In the genomic region with DNA sequence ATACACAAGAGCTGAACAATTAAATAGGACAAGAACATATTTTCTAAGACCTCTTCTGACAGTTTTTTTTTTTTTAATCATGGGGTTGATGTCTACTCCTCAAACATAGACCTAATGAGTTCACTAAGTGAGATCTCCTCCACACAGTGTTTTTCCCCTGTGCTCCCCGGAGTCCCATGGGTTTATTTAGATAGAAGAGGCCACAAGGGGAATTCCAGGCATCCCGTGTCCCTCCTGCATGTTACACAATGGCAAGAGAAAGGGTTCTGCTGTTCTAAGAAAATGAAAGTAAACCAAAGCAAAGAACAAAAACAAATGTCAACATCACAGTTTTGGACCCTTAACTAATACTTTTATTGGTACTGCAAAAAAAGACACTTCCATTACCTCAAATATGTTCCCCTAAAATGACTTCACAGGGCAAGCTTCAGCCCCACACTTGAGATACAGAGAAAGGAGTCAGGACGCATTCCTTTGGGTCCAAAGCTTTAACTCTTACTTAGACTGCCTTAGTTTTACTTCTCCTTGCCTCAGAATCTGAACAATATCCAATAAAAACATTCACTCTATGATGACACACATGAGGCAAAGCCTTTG, we compare ENCODE assay signal across 8 cellular contexts. TPM values are rescaled to one million over a fixed set of nuclear protein-coding genes. Genes with fewer than 3 reads are reported as not detected.
A peak's percentile ranks its signal among the peaks of the same experiment; 100 is the strongest.
DNase-seq lines count a peak whose midpoint lies in the region; ATAC-seq and TF ChIP-seq lines count a peak whose summit lies in the region.
"Not testable (repeated sequence)": the region's sequence is repeated elsewhere in the genome, so short reads cannot be mapped to it uniquely, and the experiment has no call there.

No MANE protein-coding gene starts in this region.

- H3K9me2 ChIP-seq in GM23338 (ENCODE audit: insufficient read depth), result not testable (repeated sequence)

- peak; percentile 0 for DNase-seq in GM04504 (ENCODE audit: low read depth)
- not testable (repeated sequence) for DNase-seq in GM23338 (ENCODE audit: low spot score); activated naive CD8-positive, alpha-beta T cell treated with anti-CD3 and anti-CD28 coated beads, Interleukin-2, amount 10 ng/mL, durations not matched to agents 7 days and 5 days; left lung

- not testable (repeated sequence) for H3K27ac Mint-ChIP-seq in GM23338; activated naive CD8-positive, alpha-beta T cell treated with anti-CD3 and anti-CD28 coated beads, Interleukin-2, amount 10 ng/mL, durations not matched to agents 7 days and 5 days
- peak overlapping the region; percentile 36 for H3K27ac Mint-ChIP-seq in stimulated activated naive CD8-positive, alpha-beta T cell treated with anti-CD3 and anti-CD28 coated beads, Interleukin-15, Interleukin-2, amounts not matched to agents 100 ng/mL and 50 ng/mL, for 24 hours

- POLR2A ChIA-PET in activated naive CD8-positive, alpha-beta T cell treated with anti-CD3 and anti-CD28 coated beads, Interleukin-2, amount 10 ng/mL, durations not matched to agents 7 days and 5 days (lab: Charles Lee), result interaction anchor here (0.6 kb wide), 1 partner anchor 48 kb away, joined by 4 read pairs; no protein-coding TSS in a partner anchor

- H3K4me3 ChIP-seq in GM23338, left lung: not testable (repeated sequence)

- not testable (repeated sequence) for H3K27me3 Mint-ChIP-seq in GM23338 (ENCODE audit: insufficient read depth, low read depth, poor library complexity); activated naive CD8-positive, alpha-beta T cell treated with anti-CD3 and anti-CD28 coated beads, Interleukin-2, amount 10 ng/mL, durations not matched to agents 7 days and 5 days; stimulated activated naive CD8-positive, alpha-beta T cell treated with anti-CD3 and anti-CD28 coated beads, Interleukin-15, Interleukin-2, amounts not matched to agents 100 ng/mL and 50 ng/mL, for 24 hours

- not testable (repeated sequence) for H3K4me1 ChIP-seq in GM23338 (ENCODE audit: insufficient read depth); left lung

- not testable (repeated sequence) for H3K4me1 Mint-ChIP-seq in GM23338; activated naive CD8-positive, alpha-beta T cell treated with anti-CD3 and anti-CD28 coated beads, Interleukin-2, amount 10 ng/mL, durations not matched to agents 7 days and 5 days; stimulated activated naive CD8-positive, alpha-beta T cell treated with anti-CD3 and anti-CD28 coated beads, Interleukin-15, Interleukin-2, amounts not matched to agents 100 ng/mL and 50 ng/mL, for 24 hours (ENCODE audit: low read depth)

- not testable (repeated sequence) for H3K27me3 ChIP-seq in GM23338 (ENCODE audit: insufficient read depth); left lung

- not testable (repeated sequence) for H3F3A ChIP-seq in GM23338 (replicated peaks; ENCODE audit: low read depth)

- TF ChIP-seq CTCF in GM23338 (conservative IDR thresholded peaks at IDR 0.05; ENCODE audit: low read depth in 2 of 2); left lung (IDR thresholded peaks at IDR 0.05): not testable (repeated sequence)

- not testable (repeated sequence) for H3K4me3 Mint-ChIP-seq in GM23338; stimulated activated naive CD8-positive, alpha-beta T cell treated with anti-CD3 and anti-CD28 coated beads, Interleukin-15, Interleukin-2, amounts not matched to agents 100 ng/mL and 50 ng/mL, for 24 hours
- H3K4me3 Mint-ChIP-seq in activated naive CD8-positive, alpha-beta T cell treated with anti-CD3 and anti-CD28 coated beads, Interleukin-2, amount 10 ng/mL, durations not matched to agents 7 days and 5 days, result peak overlapping the region; percentile 28

- intact Hi-C loops in left lung (cut with DNase I), result not testable (repeated sequence)

- H3K4me2 ChIP-seq in GM23338, result not testable (repeated sequence)

- H2AFZ ChIP-seq in GM23338, result not testable (repeated sequence)

- not testable (repeated sequence) for H4K20me1 ChIP-seq in GM23338 (replicated peaks; ENCODE audit: insufficient read depth)

- H3K36me3 Mint-ChIP-seq in GM23338 (ENCODE audit: low read depth); activated naive CD8-positive, alpha-beta T cell treated with anti-CD3 and anti-CD28 coated beads, Interleukin-2, amount 10 ng/mL, durations not matched to agents 7 days and 5 days; stimulated activated naive CD8-positive, alpha-beta T cell treated with anti-CD3 and anti-CD28 coated beads, Interleukin-15, Interleukin-2, amounts not matched to agents 100 ng/mL and 50 ng/mL, for 24 hours (ENCODE audit: low read depth): not testable (repeated sequence)

- H3K79me2 ChIP-seq in GM23338 (replicated peaks; ENCODE audit: insufficient read depth), result not testable (repeated sequence)

- H3K36me3 ChIP-seq in GM23338 (ENCODE audit: insufficient read depth); left lung: not testable (repeated sequence)

- H3K9me3 Mint-ChIP-seq in GM23338; activated naive CD8-positive, alpha-beta T cell treated with anti-CD3 and anti-CD28 coated beads, Interleukin-2, amount 10 ng/mL, durations not matched to agents 7 days and 5 days; stimulated activated naive CD8-positive, alpha-beta T cell treated with anti-CD3 and anti-CD28 coated beads, Interleukin-15, Interleukin-2, amounts not matched to agents 100 ng/mL and 50 ng/mL, for 24 hours: not testable (repeated sequence)

- ATAC-seq in GM19351 (IDR thresholded peaks at IDR 0.05; ENCODE audit: unreplicated experiment), result peak; percentile 77
- peak; percentile 50 for ATAC-seq in GM23338
- peak; percentile 89 for ATAC-seq in HG03039 (IDR thresholded peaks at IDR 0.05; ENCODE audit: unreplicated experiment)
- ATAC-seq in HG03558 (IDR thresholded peaks at IDR 0.05; ENCODE audit: extremely low read depth, unreplicated experiment), result peak; percentile 68
- not testable (repeated sequence) for ATAC-seq in activated naive CD8-positive, alpha-beta T cell treated with anti-CD3 and anti-CD28 coated beads, Interleukin-2, amount 10 ng/mL, durations not matched to agents 7 days and 5 days (ENCODE audit: low read depth)
- peak; percentile 49 for ATAC-seq in left lung

- not testable (repeated sequence) for H3K9me3 ChIP-seq in left lung

- not testable (repeated sequence) for H3K27ac ChIP-seq in GM23338 (ENCODE audit: low read depth)
- H3K27ac ChIP-seq in left lung, result peak overlapping the region in 1 of 2 donors; percentile 48

RNA-seq across cellular contexts. Expression of a gene that starts 16.8 kb away (rescaled TPM):
- total RNA-seq in GM23338 (2014; rRNA removed; shearing (Covaris generic)), result 23.8 and 25.2 TPM in 2 replicates
- 13.5 and 16.2 TPM in 2 replicates for polyA plus RNA-seq in GM23338 (2016; fragmentation: Nextera tagmentation; extraction: Ambion mirVana)
- total RNA-seq in activated naive CD8-positive, alpha-beta T cell treated with anti-CD3 and anti-CD28 coated beads, Interleukin-2, amount 10 ng/mL, durations not matched to agents 7 days and 5 days, result 10 to 100 TPM; 43.6 to 44.7 TPM
- 10 to 100 TPM; 46.4 to 54.2 TPM for total RNA-seq in left lung

RNA-seq across cellular contexts. Expression of a gene that starts 37.7 kb away (rescaled TPM):
- 26.0 and 30.3 TPM in 2 replicates for total RNA-seq in GM23338 (2014; rRNA removed; shearing (Covaris generic))
- polyA plus RNA-seq in GM23338 (2016; fragmentation: Nextera tagmentation; extraction: Ambion mirVana), result 6.6 and 7.4 TPM in 2 replicates
- 10 to 100 TPM; 22.3 to 24.3 TPM for total RNA-seq in activated naive CD8-positive, alpha-beta T cell treated with anti-CD3 and anti-CD28 coated beads, Interleukin-2, amount 10 ng/mL, durations not matched to agents 7 days and 5 days
- 10 to 100 TPM; 13.7 to 15.8 TPM for total RNA-seq in left lung
